In the genomic region with DNA sequence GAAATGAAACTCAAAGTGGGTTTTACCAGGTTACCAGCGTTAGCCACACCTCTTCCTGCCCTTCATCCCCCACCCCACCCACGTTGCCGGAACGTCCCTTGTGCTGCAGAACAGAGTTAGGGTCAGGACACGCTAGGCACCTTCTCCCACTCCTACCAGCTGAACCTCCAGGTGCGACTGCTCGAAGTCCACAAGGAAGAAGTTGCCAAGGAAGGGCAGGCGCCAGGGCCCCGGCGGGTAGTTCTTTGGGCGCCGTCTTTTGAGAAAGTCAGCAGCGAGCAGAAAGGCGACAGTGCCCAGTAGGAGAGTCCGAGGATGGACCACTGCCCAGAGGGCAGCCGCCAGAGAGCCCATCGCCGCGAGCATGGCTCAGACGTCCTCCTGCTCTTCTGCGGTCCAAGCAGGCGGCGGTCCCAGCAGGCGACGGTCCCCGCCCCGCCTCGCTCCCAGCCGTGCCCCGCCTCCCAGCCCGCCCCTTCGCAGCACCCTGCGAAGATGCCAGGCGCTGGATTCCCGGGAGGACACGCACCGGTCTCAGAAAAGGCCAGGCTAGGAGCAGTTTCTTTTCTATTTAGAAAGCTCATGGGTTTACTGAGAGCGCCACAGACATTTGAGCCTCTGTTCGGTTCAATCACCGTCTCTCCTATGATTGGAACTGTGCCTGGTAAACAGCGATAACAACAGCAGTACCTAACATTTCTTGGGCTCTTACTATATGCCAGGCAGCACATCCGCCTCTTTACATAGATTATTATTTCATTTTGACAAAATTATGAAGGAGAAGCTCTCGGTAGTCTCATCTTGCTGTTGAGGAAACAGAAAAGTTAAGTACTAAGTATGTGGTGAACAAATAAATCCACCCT, we compare ENCODE assay signal across 8 cellular contexts. TPM values are rescaled to one million over a fixed set of nuclear protein-coding genes. Genes with fewer than 3 reads are reported as not detected.
A peak's percentile ranks its signal among the peaks of the same experiment; 100 is the strongest.
DNase-seq lines count a peak whose midpoint lies in the region; ATAC-seq and TF ChIP-seq lines count a peak whose summit lies in the region.

A gene with protein sequence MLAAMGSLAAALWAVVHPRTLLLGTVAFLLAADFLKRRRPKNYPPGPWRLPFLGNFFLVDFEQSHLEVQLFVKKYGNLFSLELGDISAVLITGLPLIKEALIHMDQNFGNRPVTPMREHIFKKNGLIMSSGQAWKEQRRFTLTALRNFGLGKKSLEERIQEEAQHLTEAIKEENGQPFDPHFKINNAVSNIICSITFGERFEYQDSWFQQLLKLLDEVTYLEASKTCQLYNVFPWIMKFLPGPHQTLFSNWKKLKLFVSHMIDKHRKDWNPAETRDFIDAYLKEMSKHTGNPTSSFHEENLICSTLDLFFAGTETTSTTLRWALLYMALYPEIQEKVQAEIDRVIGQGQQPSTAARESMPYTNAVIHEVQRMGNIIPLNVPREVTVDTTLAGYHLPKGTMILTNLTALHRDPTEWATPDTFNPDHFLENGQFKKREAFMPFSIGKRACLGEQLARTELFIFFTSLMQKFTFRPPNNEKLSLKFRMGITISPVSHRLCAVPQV (minus strand): TSS at position 393 of the 863 bp plus-strand sequence. CDS start 27 bp downstream, at position 366.

- peak within 1 kb of the TSS; percentile 65 for H3K4me3 Mint-ChIP-seq in Calu3 (ENCODE audit: low read depth, unreplicated experiment)
- peak within 1 kb of the TSS; percentile 89 for H3K4me3 Mint-ChIP-seq in activated CD4-positive, alpha-beta T cell treated with anti-CD3 and anti-CD28 coated beads, Interleukin-2, amount 10 ng/mL, durations not matched to agents 24 days and 14 days

- ATAC-seq in GM21737 (IDR thresholded peaks at IDR 0.05; ENCODE audit: unreplicated experiment), result peak; percentile 89

- DNase-seq in Calu3, result peak; percentile 79
- peak; percentile 32 for DNase-seq in NCI-H1694 (lab: John Stamatoyannopoulos, UW)
- DNase-seq in activated CD4-positive, alpha-beta T cell treated with anti-CD3 and anti-CD28 coated beads, Interleukin-2, amount 10 ng/mL, durations not matched to agents 24 days and 14 days, result peak; percentile 80
- peak; percentile 78 for DNase-seq in medulla oblongata (ENCODE audit: extremely low spot score)
- DNase-seq in stimulated activated CD8-positive, alpha-beta memory T cell treated with anti-CD3 and anti-CD28 coated beads, Interleukin-12 subunit alpha, Interleukin-12 subunit beta, amount 100 ng/mL, for 4 hours (ENCODE audit: low read depth), result peak; percentile 7
- no peak for DNase-seq in SKM-1 (lab: John Stamatoyannopoulos, UW; ENCODE audit: unreplicated experiment)

- BruUV-seq in Calu3 (replicated peaks; lab: Mats Ljungman, UMichigan), result no TSS peak

- peaks cover 15% of the 10 kb centered on the region for H3K27me3 Mint-ChIP-seq in Calu3 (ENCODE audit: unreplicated experiment)
- peaks cover 38% of the 10 kb centered on the region for H3K27me3 Mint-ChIP-seq in activated CD4-positive, alpha-beta T cell treated with anti-CD3 and anti-CD28 coated beads, Interleukin-2, amount 10 ng/mL, durations not matched to agents 24 days and 14 days

- H3K9me3 ChIP-seq in ectodermal cell (ENCODE audit: control insufficient read depth, low read length), result no peaks in the 10 kb centered on the region

- peaks cover 13% of the 10 kb centered on the region for H3K36me3 Mint-ChIP-seq in Calu3 (ENCODE audit: insufficient read depth, unreplicated experiment)
- H3K36me3 Mint-ChIP-seq in activated CD4-positive, alpha-beta T cell treated with anti-CD3 and anti-CD28 coated beads, Interleukin-2, amount 10 ng/mL, durations not matched to agents 24 days and 14 days (ENCODE audit: low read depth), result peaks cover 3% of the 10 kb centered on the region

- CTCF ChIA-PET in Calu3 (lab: Charles Lee), result interaction anchor here (1.1 kb wide), 1 partner anchor 21 kb away, joined by 3 read pairs; no protein-coding TSS in a partner anchor

- intact Hi-C loops in Calu3 (cut with micrococcal nuclease; ENCODE audit: unreplicated experiment), result loop anchor here (5.0 kb wide), 1 partner anchor 34 kb away; no protein-coding TSS in a partner anchor
- intact Hi-C loops in activated CD4-positive, alpha-beta T cell treated with anti-CD3 and anti-CD28 coated beads, Interleukin-2, amount 10 ng/mL, durations not matched to agents 24 days and 14 days (cut with micrococcal nuclease), result loop anchor here (5.0 kb wide), 1 partner anchor 109 kb away; no protein-coding TSS in a partner anchor

- WGBS in ectodermal cell, 2 experiments, result 7 to 9% methylated on average over 42 to 43 of the region's 43 CpGs

- H3K36me3 ChIP-seq in ectodermal cell (ENCODE audit: control insufficient read depth, insufficient read depth, low read length), result no peaks in the 10 kb centered on the region

- H3K4me1 ChIP-seq in ectodermal cell (ENCODE audit: control insufficient read depth, insufficient read depth, low read length), result no peaks in the 10 kb centered on the region

- peaks cover 50% of the 10 kb centered on the region for H3K27me3 ChIP-seq in ectodermal cell (ENCODE audit: control insufficient read depth, insufficient read depth, low read length, poor library complexity, severe bottlenecking)

- peaks cover 5% of the 10 kb centered on the region for H3K9me3 Mint-ChIP-seq in Calu3 (ENCODE audit: low read depth, unreplicated experiment)
- peaks cover 9% of the 10 kb centered on the region for H3K9me3 Mint-ChIP-seq in activated CD4-positive, alpha-beta T cell treated with anti-CD3 and anti-CD28 coated beads, Interleukin-2, amount 10 ng/mL, durations not matched to agents 24 days and 14 days

- peak within 1 kb of the TSS; percentile 1 for H3K27ac Mint-ChIP-seq in Calu3 (ENCODE audit: unreplicated experiment)
- H3K27ac Mint-ChIP-seq in activated CD4-positive, alpha-beta T cell treated with anti-CD3 and anti-CD28 coated beads, Interleukin-2, amount 10 ng/mL, durations not matched to agents 24 days and 14 days, result peak within 1 kb of the TSS; percentile 47

- H3K4me1 Mint-ChIP-seq in Calu3 (ENCODE audit: low read depth, unreplicated experiment), result peaks cover 11% of the 10 kb centered on the region
- peaks cover 15% of the 10 kb centered on the region for H3K4me1 Mint-ChIP-seq in activated CD4-positive, alpha-beta T cell treated with anti-CD3 and anti-CD28 coated beads, Interleukin-2, amount 10 ng/mL, durations not matched to agents 24 days and 14 days

- no peak for TF ChIP-seq CTCF in Calu3 (IDR thresholded peaks at IDR 0.05; ENCODE audit: unreplicated experiment)

- H3K27ac ChIP-seq in ectodermal cell (ENCODE audit: insufficient read depth, low read depth, low read length, poor library complexity, severe bottlenecking), result no peak within 1 kb of the TSS

- peak within 1 kb of the TSS; percentile 45 for H3K4me3 ChIP-seq in ectodermal cell (ENCODE audit: insufficient read depth, low read depth, low read length)

RNA-seq across cellular contexts. Expression of the gene that starts here (rescaled TPM):
- 15.2 and 17.0 TPM in 2 replicates for total RNA-seq in Calu3 (2022)
- total RNA-seq in activated CD4-positive, alpha-beta T cell treated with anti-CD3 and anti-CD28 coated beads, Interleukin-2, amount 10 ng/mL, durations not matched to agents 24 days and 14 days, result 0.49 and 0.78 TPM in 2 replicates
- polyA plus RNA-seq in ectodermal cell (2013, experiment 1 of 4), result 0.20 TPM
- polyA plus RNA-seq in ectodermal cell (2013, experiment 2 of 4), result 0.44 TPM
- 0.75 TPM for polyA plus RNA-seq in ectodermal cell (2013, experiment 3 of 4)
- 0.36 TPM for polyA plus RNA-seq in ectodermal cell (2013, experiment 4 of 4)

Comparison
In these comparisons a context has a peak if more than half of its experiments do, and no peak if none do; other contexts are left out.
1. Peak in DNase-seq in activated CD4-positive, alpha-beta T cell treated with anti-CD3 and anti-CD28 coated beads, Interleukin-2, amount 10 ng/mL, durations not matched to agents 24 days and 14 days; RNA of the gene not detected or under 1 TPM.